25 cellular contexts compared by ENCODE assay signal in the genomic region with DNA sequence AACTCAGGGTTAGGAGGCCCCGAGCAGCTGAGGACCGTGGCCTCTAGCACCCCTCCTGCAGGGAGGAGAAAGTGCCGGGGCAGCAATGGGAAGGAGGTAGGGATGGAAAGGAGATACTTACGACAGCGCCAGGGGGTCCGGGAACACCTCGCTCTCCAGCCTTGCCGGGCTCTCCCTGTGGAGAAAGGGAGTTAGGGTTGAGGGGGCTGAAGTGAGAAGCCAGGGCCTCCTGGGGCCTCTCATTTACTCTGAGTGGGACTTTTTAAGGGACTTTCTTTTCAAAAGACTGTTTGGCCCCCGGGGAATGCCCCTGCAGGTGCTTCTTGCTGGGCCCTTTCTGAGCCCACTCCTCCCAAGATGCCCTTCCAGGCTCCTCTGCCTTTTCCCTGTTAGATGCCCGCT. TPM values are rescaled to one million over a fixed set of nuclear protein-coding genes. Genes with fewer than 3 reads are reported as not detected.
DNase-seq lines count a peak whose midpoint lies in the region; FAIRE-seq and TF ChIP-seq lines count a peak whose summit lies in the region.
"Had no signal": no experiment of that assay in that cellular context is flagged by ENCODE, and none has a peak within 500 bp of the region (broad histone marks: within the 10 kb centered on the region; RNA-seq: fewer than 3 reads in every experiment).

No MANE protein-coding gene starts in this region.

- peaks cover 100% of the 10 kb centered on the region for H3K4me1 ChIP-seq in SJSA1 (replicated peaks)
- no peaks in the 10 kb centered on the region for H3K4me1 ChIP-seq in kidney (ENCODE audit: control insufficient read depth in 1 of 2, insufficient read depth in 1 of 2, low read depth in 1 of 2, low read length in 2 of 2)
- peaks cover 67% of the 10 kb centered on the region for H3K4me1 ChIP-seq in stomach smooth muscle (ENCODE audit: control insufficient read depth, insufficient read depth, low read length)
- H3K4me1 ChIP-seq: HAP-1, prostate gland, upper lobe of left lung had no signal

- intact Hi-C loops in kidney (cut with DNase I) = no loop called here

- no peaks in the 10 kb centered on the region for H3K27me3 ChIP-seq in SJSA1 (replicated peaks)
- H3K27me3 ChIP-seq in stomach smooth muscle (ENCODE audit: control insufficient read depth in 1 of 2, insufficient read depth in 2 of 2, low read length in 2 of 2) = no peaks in the 10 kb centered on the region
- H3K27me3 ChIP-seq: esophagus muscularis mucosa, MG63, upper lobe of left lung had no signal

- peak overlapping the region; percentile 33; the same call in 1 of the 2 replicates for H3K4me3 ChIP-seq in GM08714 (ENCODE audit: low read length)
- peak overlapping the region; percentile 66 for H3K4me3 ChIP-seq in SJSA1
- H3K4me3 ChIP-seq in kidney (ENCODE audit: low read length in 2 of 2) = no peak overlapping the region
- H3K4me3 ChIP-seq in stomach smooth muscle (ENCODE audit: low read length in 2 of 2) = no peak overlapping the region
- H3K4me3 ChIP-seq: esophagus muscularis mucosa, HAP-1, MG63, prostate gland, upper lobe of left lung had no signal

- no peak for TF ChIP-seq CTCF in kidney (IDR thresholded peaks at IDR 0.05; ENCODE audit: borderline replicate concordance, extremely low read depth, insufficient read depth)

- peak in 1 of 2 experiments; percentile 67 for DNase-seq in SJSA1 (ENCODE audit: low read depth in 1 of 2, low spot score in 2 of 2)
- peak; percentile 46 for DNase-seq in kidney
- DNase-seq in 8988T = no peak
- DNase-seq in stimulated activated CD4-positive, alpha-beta T cell treated with anti-CD3 and anti-CD28 coated beads, Interleukin-12 subunit alpha, Interleukin-12 subunit beta, amount 100 ng/mL, for 4 hours = no peak
- DNase-seq in NCI-H1105 (lab: John Stamatoyannopoulos, UW) = no peak
- DNase-seq in COLO668 (lab: John Stamatoyannopoulos, UW; ENCODE audit: unreplicated experiment) = no peak
- DNase-seq: activated CD4-positive, alpha-beta T cell treated with anti-CD3 and anti-CD28 coated beads, Interleukin-2, amount 10 ng/mL, durations not matched to agents 7 days and 5 days; activated CD8-positive, alpha-beta memory T cell treated with anti-CD3 and anti-CD28 coated beads, Interleukin-2, amount 50 U/mL, for 48 hours; activated gamma-delta T cell; effector CD8-positive, alpha-beta T cell; GF-D8; MG63; naive thymus-derived CD8-positive, alpha-beta T cell; NCI-H1694 treated with DMSO at 0.1 percent for 48 hours; upper lobe of left lung had no signal

- H3K9me3 ChIP-seq in SJSA1 (replicated peaks) (no peaks in the 10 kb centered on the region), kidney (ENCODE audit: control insufficient read depth in 1 of 2, low read length in 2 of 2) (no peaks in the 10 kb centered on the region), stomach smooth muscle (ENCODE audit: control insufficient read depth in 2 of 2, low read length in 2 of 2) (no peaks in the 10 kb centered on the region)
- H3K9me3 ChIP-seq: esophagus muscularis mucosa, HAP-1, MG63, prostate gland, upper lobe of left lung had no signal

- FAIRE-seq in kidney (lab: Jason Lieb, UNC) = no peak
- FAIRE-seq: GM19239, islet of Langerhans, RCC 7860 had no signal

- H3K27ac ChIP-seq in SJSA1 = peak overlapping the region; percentile 87
- no peak overlapping the region for H3K27ac ChIP-seq in kidney (ENCODE audit: low read depth in 2 of 2, low read length in 2 of 2)
- H3K27ac ChIP-seq in stomach smooth muscle (ENCODE audit: low read length) = peak overlapping the region; percentile 98
- H3K27ac ChIP-seq: C4-2B, upper lobe of left lung had no signal

- H3K9ac ChIP-seq in kidney (ENCODE audit: low read length in 2 of 2) (no peak overlapping the region), stomach smooth muscle (ENCODE audit: low read length in 2 of 2) (no peak overlapping the region)

- H3K36me3 ChIP-seq in SJSA1 (peaks cover 100% of the 10 kb centered on the region), kidney (ENCODE audit: control insufficient read depth in 1 of 2, insufficient read depth in 2 of 2, low read length in 2 of 2) (peaks cover 0 to 4% of the 10 kb centered on the region in 2 donors), stomach smooth muscle (ENCODE audit: control insufficient read depth in 2 of 2, insufficient read depth in 2 of 2, low read length in 2 of 2) (peaks cover 91 to 98% of the 10 kb centered on the region in 2 donors)
- H3K36me3 ChIP-seq: HAP-1 had no signal

RNA-seq across cellular contexts. Expression of gene COL1A1, which starts 8.6 kb away (rescaled TPM):
- total RNA-seq in SJSA1 (2014; rRNA removed; shearing (Covaris generic)) = 957 and 2,133 TPM in 2 replicates
- total RNA-seq in kidney = 142 TPM
- polyA plus RNA-seq in kidney (ENCODE audit: insufficient read depth, low read depth, low replicate concordance) = 9.2 TPM
- polyA plus RNA-seq: naive thymus-derived CD8-positive, alpha-beta T cell had no signal

RNA-seq across cellular contexts. Expression of gene SGCA, which starts 27.1 kb away (rescaled TPM):
- 2.4 TPM in 1 of 2 replicates, not detected in the other for total RNA-seq in SJSA1 (2014; rRNA removed; shearing (Covaris generic))
- total RNA-seq in kidney = 4.2 TPM
- polyA plus RNA-seq in kidney (ENCODE audit: insufficient read depth, low read depth, low replicate concordance) = 5.5 TPM
- total RNA-seq: activated CD4-positive, alpha-beta T cell treated with anti-CD3 and anti-CD28 coated beads, Interleukin-2, amount 10 ng/mL, durations not matched to agents 7 days and 5 days; lung microvascular endothelial cell; naive thymus-derived CD8-positive, alpha-beta T cell had no signal

RNA-seq across cellular contexts. Expression of gene PPP1R9B, which starts 42.4 kb away (rescaled TPM):
- 69.4 and 70.1 TPM in 2 replicates for total RNA-seq in SJSA1 (2014; rRNA removed; shearing (Covaris generic))
- total RNA-seq in kidney = 64.4 TPM
- 17.1 TPM for polyA plus RNA-seq in kidney (ENCODE audit: insufficient read depth, low read depth, low replicate concordance)

Comparison
In these comparisons a context has a peak if more than half of its experiments do, and no peak if none do; other contexts are left out.
1. H3K4me3 ChIP-seq: peak in GM08714 (single experiment) and SJSA1 (single experiment); none in kidney (0 of 2) and stomach smooth muscle (0 of 2).
2. H3K27ac ChIP-seq: peak in SJSA1 (single experiment) and stomach smooth muscle (single experiment); none in kidney (0 of 2).